13 cellular contexts compared by ENCODE assay signal in genomic region chr2:42249887-42250286, GRCh38.
DNase-seq lines count a peak whose midpoint lies in the region; ATAC-seq and TF ChIP-seq lines count a peak whose summit lies in the region.
"Had no signal": no experiment of that assay in that cellular context is flagged by ENCODE, and none has a peak within 500 bp of the region (broad histone marks: within the 10 kb centered on the region; RNA-seq: fewer than 3 reads in every experiment).

No MANE protein-coding gene starts in this region.

- no peak for TF ChIP-seq CTCF in brain microvascular endothelial cell (IDR thresholded peaks at IDR 0.05; ENCODE audit: low read depth, low read length, missing control alignments)

- H3K4me3 Mint-ChIP-seq in activated CD4-positive, alpha-beta T cell treated with anti-CD3 and anti-CD28 coated beads, Interleukin-2, amount 10 ng/mL, durations not matched to agents 7 days and 5 days: no peak overlapping the region
- H3K4me3 Mint-ChIP-seq: GM23338; stimulated activated naive CD8-positive, alpha-beta T cell treated with anti-CD3 and anti-CD28 coated beads, Interleukin-15, amount 100 ng/mL, for 72 hours had no signal

- peaks cover 8% of the 10 kb centered on the region for H3K36me3 ChIP-seq in brain microvascular endothelial cell (replicated peaks)

- H3K27me3 ChIP-seq in brain microvascular endothelial cell (replicated peaks): no peaks in the 10 kb centered on the region
- H3K27me3 ChIP-seq: Peyer's patch had no signal

- POLR2A ChIA-PET in activated CD4-positive, alpha-beta T cell treated with anti-CD3 and anti-CD28 coated beads, Interleukin-2, amount 10 ng/mL, durations not matched to agents 7 days and 5 days (lab: Charles Lee): no interaction called here

- CTCF ChIA-PET in activated CD4-positive, alpha-beta T cell treated with anti-CD3 and anti-CD28 coated beads, Interleukin-2, amount 10 ng/mL, durations not matched to agents 7 days and 5 days (lab: Charles Lee): no interaction called here

- H3K9me3 Mint-ChIP-seq in activated CD4-positive, alpha-beta T cell treated with anti-CD3 and anti-CD28 coated beads, Interleukin-2, amount 10 ng/mL, durations not matched to agents 7 days and 5 days: peaks cover 3% of the 10 kb centered on the region
- H3K9me3 Mint-ChIP-seq: GM23338; stimulated activated naive CD8-positive, alpha-beta T cell treated with anti-CD3 and anti-CD28 coated beads, Interleukin-15, amount 100 ng/mL, for 72 hours had no signal

- no peaks in the 10 kb centered on the region for H3K27me3 Mint-ChIP-seq in activated CD4-positive, alpha-beta T cell treated with anti-CD3 and anti-CD28 coated beads, Interleukin-2, amount 10 ng/mL, durations not matched to agents 7 days and 5 days
- H3K27me3 Mint-ChIP-seq: stimulated activated naive CD8-positive, alpha-beta T cell treated with anti-CD3 and anti-CD28 coated beads, Interleukin-15, amount 100 ng/mL, for 72 hours had no signal

- H3K4me3 ChIP-seq in brain microvascular endothelial cell (ENCODE audit: low read depth, low read length): no peak overlapping the region
- H3K4me3 ChIP-seq: GM23338, Peyer's patch had no signal

- H3K36me3 Mint-ChIP-seq in activated CD4-positive, alpha-beta T cell treated with anti-CD3 and anti-CD28 coated beads, Interleukin-2, amount 10 ng/mL, durations not matched to agents 7 days and 5 days (ENCODE audit: low read depth): peaks cover 68% of the 10 kb centered on the region

- H3K27ac ChIP-seq in brain microvascular endothelial cell: no peak overlapping the region

- DNase-seq in LHCN-M2 (ENCODE audit: low read depth) (peak; percentile 50), NCI-H524 (lab: John Stamatoyannopoulos, UW) (peak; percentile 86 to 94), glomerular endothelial cell (ENCODE audit: extremely low read depth, low read depth, low spot score) (peak; percentile 31), pulmonary artery endothelial cell (ENCODE audit: low read depth, low spot score) (peak; percentile 17), brain microvascular endothelial cell (no peak), LoVo (ENCODE audit: low spot score) (no peak)
- DNase-seq in activated CD4-positive, alpha-beta T cell treated with anti-CD3 and anti-CD28 coated beads, Interleukin-2, amount 10 ng/mL, durations not matched to agents 7 days and 5 days: no peak
- DNase-seq: activated CD4-positive, alpha-beta T cell treated with anti-CD3 and anti-CD28 coated beads, Interleukin-2, amount 50 U/mL, for 4 hours; central memory CD4-positive, alpha-beta T cell; Peyer's patch; stimulated activated naive CD8-positive, alpha-beta T cell treated with anti-CD3 and anti-CD28 coated beads, Interleukin-15, amount 100 ng/mL, for 72 hours had no signal

- no peak for ATAC-seq in GM18907 (IDR thresholded peaks at IDR 0.05; ENCODE audit: unreplicated experiment)
- ATAC-seq: GM23338; stimulated activated naive CD8-positive, alpha-beta T cell treated with anti-CD3 and anti-CD28 coated beads, Interleukin-15, amount 100 ng/mL, for 72 hours had no signal

- peaks cover 36% of the 10 kb centered on the region for H3K4me1 Mint-ChIP-seq in activated CD4-positive, alpha-beta T cell treated with anti-CD3 and anti-CD28 coated beads, Interleukin-2, amount 10 ng/mL, durations not matched to agents 7 days and 5 days

- in situ Hi-C loops in brain microvascular endothelial cell (cut with HindIII; ENCODE audit: low pct_ligation_motif_present, low sequenced_read_pairs): no loop called here

- H3K27ac Mint-ChIP-seq in activated CD4-positive, alpha-beta T cell treated with anti-CD3 and anti-CD28 coated beads, Interleukin-2, amount 10 ng/mL, durations not matched to agents 7 days and 5 days: no peak overlapping the region
- H3K27ac Mint-ChIP-seq: GM23338; stimulated activated naive CD8-positive, alpha-beta T cell treated with anti-CD3 and anti-CD28 coated beads, Interleukin-15, amount 100 ng/mL, for 72 hours had no signal

Comparison
In these comparisons a context has a peak if more than half of its experiments do, and no peak if none do; other contexts are left out.
1. DNase-seq: peak in LHCN-M2 (single experiment), NCI-H524 (2 of 2), glomerular endothelial cell (single experiment) and pulmonary artery endothelial cell (single experiment); none in brain microvascular endothelial cell (single experiment), activated CD4-positive, alpha-beta T cell treated with anti-CD3 and anti-CD28 coated beads, Interleukin-2, amount 10 ng/mL, durations not matched to agents 7 days and 5 days (single experiment) and LoVo (single experiment).